In genomic region chr11:70743941-70744351, GRCh38 we compare ENCODE assay signal across 1 cellular context.
TF ChIP-seq lines count a peak whose summit lies in the region.

No MANE protein-coding gene starts in this region.

TF ChIP-seq in H1, 55 proteins besides CTCF, POLR2A, EP300 and RAD21:
- TF ChIP-seq SUZ12 (IDR thresholded peaks at IDR 0.05; ENCODE audit: low read length) (no peak), SP2 (IDR thresholded peaks at IDR 0.05; ENCODE audit: low read length) (no peak), FOSL1 (IDR thresholded peaks at IDR 0.05; ENCODE audit: insufficient read depth, low read depth, low read length) (no peak), JUND (IDR thresholded peaks at IDR 0.05; ENCODE audit: low read length) (no peak), GABPA (IDR thresholded peaks at IDR 0.05; ENCODE audit: borderline replicate concordance, insufficient read depth, low read length) (no peak), POU5F1 (IDR thresholded peaks at IDR 0.05; ENCODE audit: low read depth, low read length) (no peak), NANOG (IDR thresholded peaks at IDR 0.05; ENCODE audit: insufficient read depth, low read depth, low read length, poor library complexity, severe bottlenecking) (no peak), ZNF274 (IDR thresholded peaks at IDR 0.05; ENCODE audit: borderline replicate concordance, extremely low read depth, low read length) (no peak), TEAD4 (IDR thresholded peaks at IDR 0.05; ENCODE audit: low read depth, low read length) (no peak), BRCA1 (IDR thresholded peaks at IDR 0.05; ENCODE audit: low read depth, low read length) (no peak)
